12 cellular contexts compared by ENCODE assay signal in the genomic region with DNA sequence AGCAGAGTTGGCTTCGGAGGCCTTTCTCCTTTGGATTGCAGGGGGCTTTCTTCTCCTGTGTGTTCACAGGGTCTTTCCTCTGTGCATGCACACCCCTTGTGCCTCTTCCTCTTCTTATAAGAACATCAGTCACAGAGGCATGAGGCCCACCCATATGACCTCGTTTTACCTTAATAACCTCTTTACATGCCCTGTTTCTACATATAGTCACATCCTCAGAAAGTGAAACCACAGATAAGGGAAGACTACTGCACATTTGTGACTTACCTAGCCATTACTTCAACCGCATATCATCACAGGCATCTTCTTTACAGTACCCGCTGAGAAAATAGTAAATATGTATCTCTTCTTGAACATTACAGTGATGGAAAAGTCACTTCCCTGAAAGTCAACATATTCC.
DNase-seq lines count a peak whose midpoint lies in the region; ATAC-seq and TF ChIP-seq lines count a peak whose summit lies in the region.
"Had no signal": no experiment of that assay in that cellular context is flagged by ENCODE, and none has a peak within 500 bp of the region (broad histone marks: within the 10 kb centered on the region; RNA-seq: fewer than 3 reads in every experiment).

No MANE protein-coding gene starts in this region.

- no peak overlapping the region for H2BK15ac ChIP-seq in IMR-90 (ENCODE audit: low read depth, low read length)

- H3K9me1 ChIP-seq in IMR-90 (ENCODE audit: insufficient read depth, low read length) = no peaks in the 10 kb centered on the region

- H2AFZ ChIP-seq in IMR-90 (replicated peaks; ENCODE audit: low read length, poor library complexity) = peak overlapping the region; percentile 27

- no peaks in the 10 kb centered on the region for H3K27me3 Mint-ChIP-seq in activated CD8-positive, alpha-beta memory T cell treated with anti-CD3 and anti-CD28 coated beads, Interleukin-2, amount 10 ng/mL, durations not matched to agents 7 days and 5 days
- no peaks in the 10 kb centered on the region for H3K27me3 Mint-ChIP-seq in stimulated activated memory B cell treated with anti-CD40 and anti-IgM and Interleukin-4, amounts not matched to agents 10 μg/mL and 1 μg/mL and 100 μg/mL, for 72 hours

- no TSS peak for BruUV-seq in IMR-90 (replicated peaks; lab: Mats Ljungman, UMichigan)

- dilution Hi-C loops in IMR-90 (cut with HindIII; ENCODE audit: low sequenced_read_pairs, unreplicated experiment) = no loop called here

- in situ Hi-C loops in IMR-90 (cut with MboI; ENCODE audit: low sequenced_read_pairs) = no loop called here

- TF ChIP-seq POLR2A in IMR-90 (IDR thresholded peaks at IDR 0.05; ENCODE audit: low read depth, low read length) = no peak

- H3K27ac Mint-ChIP-seq in activated CD8-positive, alpha-beta memory T cell treated with anti-CD3 and anti-CD28 coated beads, Interleukin-2, amount 10 ng/mL, durations not matched to agents 7 days and 5 days = peak overlapping the region; percentile 13
- no peak overlapping the region for H3K27ac Mint-ChIP-seq in stimulated activated effector memory CD8-positive, alpha-beta T cell treated with anti-CD3 and anti-CD28 coated beads, Interleukin-12 subunit alpha, Interleukin-12 subunit beta, amount 100 ng/mL, for 72 hours
- no peak overlapping the region for H3K27ac Mint-ChIP-seq in stimulated activated memory B cell treated with anti-CD40 and anti-IgM and Interleukin-4, amounts not matched to agents 10 μg/mL and 1 μg/mL and 100 μg/mL, for 72 hours

- H2AK5ac ChIP-seq in IMR-90 (ENCODE audit: low read depth, low read length) = no peak overlapping the region

- H3K27ac ChIP-seq in IMR-90 (ENCODE audit: insufficient read depth, low read length) = no peak overlapping the region
- H3K27ac ChIP-seq: skin epidermis had no signal

- POLR2A ChIA-PET in IMR-90 (lab: Charles Lee; ENCODE audit: unreplicated experiment) = no interaction called here

- WGBS in IMR-90 (ENCODE audit: extremely low coverage in 2 of 2, insufficient read length in 1 of 2), 2 experiments = no CpG with 5 or more reads among the region's 4 CpGs

- no peak overlapping the region for H2BK5ac ChIP-seq in IMR-90 (ENCODE audit: low read depth, low read length, poor library complexity, severe bottlenecking)

- H4K5ac ChIP-seq in IMR-90 (ENCODE audit: low read depth, low read length) = no peak overlapping the region

- no peak overlapping the region for H3K4me3 ChIP-seq in IMR-90 (ENCODE audit: insufficient read depth, low read depth, low read length)
- H3K4me3 ChIP-seq: skin epidermis had no signal

- H3K9ac ChIP-seq in IMR-90 (ENCODE audit: low read depth, low read length) = no peak overlapping the region

- H3K27me3 ChIP-seq in IMR-90 (ENCODE audit: control insufficient read depth, insufficient read depth, low read length) = no peaks in the 10 kb centered on the region

- TF ChIP-seq CTCF in IMR-90 (conservative IDR thresholded peaks at IDR 0.05; ENCODE audit: low read depth, low read length) = no peak

- H3K14ac ChIP-seq in IMR-90 (replicated peaks; ENCODE audit: low read depth, low read length) = no peak overlapping the region

- no peak for TF ChIP-seq RAD21 in IMR-90 (IDR thresholded peaks at IDR 0.05; ENCODE audit: low read length)

- no peak for DNase-seq in activated CD8-positive, alpha-beta memory T cell treated with anti-CD3 and anti-CD28 coated beads, Interleukin-2, amount 10 ng/mL, durations not matched to agents 7 days and 5 days
- no peak for DNase-seq in activated CD8-positive, alpha-beta memory T cell treated with anti-CD3 and anti-CD28 coated beads, Interleukin-2, amount 50 U/mL, for 48 hours
- DNase-seq in IMR-90 = no peak
- DNase-seq in stimulated activated effector memory CD8-positive, alpha-beta T cell treated with anti-CD3 and anti-CD28 coated beads, Interleukin-12 subunit alpha, Interleukin-12 subunit beta, amount 100 ng/mL, for 72 hours (ENCODE audit: low spot score in 2 of 2) = no peak
- DNase-seq in DMS79 treated with DMSO at 0.1 percent for 48 hours (lab: John Stamatoyannopoulos, UW) = no peak
- no peak for DNase-seq in NCI-H82 (lab: John Stamatoyannopoulos, UW)
- DNase-seq: NCI-H1417 treated with DMSO at 0.1 percent for 48 hours had no signal

- H4K20me1 ChIP-seq in IMR-90 (ENCODE audit: insufficient read depth, low read length) = no peaks in the 10 kb centered on the region

- H2BK20ac ChIP-seq in IMR-90 (ENCODE audit: low read depth, low read length) = no peak overlapping the region

- no peak overlapping the region for H2BK120ac ChIP-seq in IMR-90 (ENCODE audit: low read depth, low read length)

- H3K9me3 Mint-ChIP-seq in activated CD8-positive, alpha-beta memory T cell treated with anti-CD3 and anti-CD28 coated beads, Interleukin-2, amount 10 ng/mL, durations not matched to agents 7 days and 5 days (ENCODE audit: low read depth) = peaks cover 3% of the 10 kb centered on the region
- H3K9me3 Mint-ChIP-seq in stimulated activated effector memory CD8-positive, alpha-beta T cell treated with anti-CD3 and anti-CD28 coated beads, Interleukin-12 subunit alpha, Interleukin-12 subunit beta, amount 100 ng/mL, for 72 hours = no peaks in the 10 kb centered on the region
- H3K9me3 Mint-ChIP-seq in stimulated activated memory B cell treated with anti-CD40 and anti-IgM and Interleukin-4, amounts not matched to agents 10 μg/mL and 1 μg/mL and 100 μg/mL, for 72 hours = no peaks in the 10 kb centered on the region

- no peak overlapping the region for H3K56ac ChIP-seq in IMR-90 (ENCODE audit: extremely low read depth, insufficient read depth, low read length)

- no peak overlapping the region for H3K4me3 Mint-ChIP-seq in activated CD8-positive, alpha-beta memory T cell treated with anti-CD3 and anti-CD28 coated beads, Interleukin-2, amount 10 ng/mL, durations not matched to agents 7 days and 5 days
- no peak overlapping the region for H3K4me3 Mint-ChIP-seq in stimulated activated effector memory CD8-positive, alpha-beta T cell treated with anti-CD3 and anti-CD28 coated beads, Interleukin-12 subunit alpha, Interleukin-12 subunit beta, amount 100 ng/mL, for 72 hours
- H3K4me3 Mint-ChIP-seq in stimulated activated memory B cell treated with anti-CD40 and anti-IgM and Interleukin-4, amounts not matched to agents 10 μg/mL and 1 μg/mL and 100 μg/mL, for 72 hours = no peak overlapping the region
- H3K4me3 Mint-ChIP-seq: neural crest cell had no signal

- H3K36me3 ChIP-seq in IMR-90 (ENCODE audit: control insufficient read depth, insufficient read depth, low read length) = no peaks in the 10 kb centered on the region

- no peaks in the 10 kb centered on the region for H3K9me3 ChIP-seq in IMR-90 (ENCODE audit: control insufficient read depth, insufficient read depth, low read length)

- intact Hi-C loops in IMR-90 (cut with micrococcal nuclease) = no loop called here

- H4K8ac ChIP-seq in IMR-90 (ENCODE audit: low read depth in 2 of 2, low read length in 2 of 2) = no peak overlapping the region

- H3K18ac ChIP-seq in IMR-90 (ENCODE audit: low read depth, low read length) = no peak overlapping the region

- no peak overlapping the region for H3K23ac ChIP-seq in IMR-90 (ENCODE audit: low read depth, low read length)

- H2AK9ac ChIP-seq in IMR-90 (replicated peaks; ENCODE audit: low read depth, low read length, poor library complexity) = no peak overlapping the region

- no peak overlapping the region for H3K4me2 ChIP-seq in IMR-90 (ENCODE audit: low read depth, low read length)

- H3K36me3 Mint-ChIP-seq in activated CD8-positive, alpha-beta memory T cell treated with anti-CD3 and anti-CD28 coated beads, Interleukin-2, amount 10 ng/mL, durations not matched to agents 7 days and 5 days = no peaks in the 10 kb centered on the region
- H3K36me3 Mint-ChIP-seq in stimulated activated effector memory CD8-positive, alpha-beta T cell treated with anti-CD3 and anti-CD28 coated beads, Interleukin-12 subunit alpha, Interleukin-12 subunit beta, amount 100 ng/mL, for 72 hours = no peaks in the 10 kb centered on the region
- no peaks in the 10 kb centered on the region for H3K36me3 Mint-ChIP-seq in stimulated activated memory B cell treated with anti-CD40 and anti-IgM and Interleukin-4, amounts not matched to agents 10 μg/mL and 1 μg/mL and 100 μg/mL, for 72 hours

- CTCF ChIA-PET in activated CD8-positive, alpha-beta memory T cell treated with anti-CD3 and anti-CD28 coated beads, Interleukin-2, amount 10 ng/mL, durations not matched to agents 7 days and 5 days (lab: Charles Lee) = no interaction called here
- CTCF ChIA-PET in IMR-90 (lab: Yijun Ruan, JAX) = no interaction called here

- no peak overlapping the region for H3K4ac ChIP-seq in IMR-90 (ENCODE audit: low read depth, low read length)

- ATAC-seq in activated CD8-positive, alpha-beta memory T cell treated with anti-CD3 and anti-CD28 coated beads, Interleukin-2, amount 10 ng/mL, durations not matched to agents 7 days and 5 days = peak; percentile 61
- ATAC-seq in GM21786 (IDR thresholded peaks at IDR 0.05; ENCODE audit: unreplicated experiment) (peak; percentile 72), IMR-90 (ENCODE audit: low read depth) (no peak)
- ATAC-seq in stimulated activated effector memory CD8-positive, alpha-beta T cell treated with anti-CD3 and anti-CD28 coated beads, Interleukin-12 subunit alpha, Interleukin-12 subunit beta, amount 100 ng/mL, for 72 hours = peak; percentile 84
- ATAC-seq in stimulated activated memory B cell treated with anti-CD40 and anti-IgM and Interleukin-4, amounts not matched to agents 10 μg/mL and 1 μg/mL and 100 μg/mL, for 72 hours = no peak
- ATAC-seq: left lobe of liver had no signal

- peaks cover 8% of the 10 kb centered on the region for H3K4me1 Mint-ChIP-seq in activated CD8-positive, alpha-beta memory T cell treated with anti-CD3 and anti-CD28 coated beads, Interleukin-2, amount 10 ng/mL, durations not matched to agents 7 days and 5 days
- H3K4me1 Mint-ChIP-seq in stimulated activated effector memory CD8-positive, alpha-beta T cell treated with anti-CD3 and anti-CD28 coated beads, Interleukin-12 subunit alpha, Interleukin-12 subunit beta, amount 100 ng/mL, for 72 hours = no peaks in the 10 kb centered on the region
- peaks cover 8% of the 10 kb centered on the region for H3K4me1 Mint-ChIP-seq in stimulated activated memory B cell treated with anti-CD40 and anti-IgM and Interleukin-4, amounts not matched to agents 10 μg/mL and 1 μg/mL and 100 μg/mL, for 72 hours
- H3K4me1 Mint-ChIP-seq: neural crest cell had no signal

- H4K91ac ChIP-seq in IMR-90 (ENCODE audit: insufficient read depth, low read depth, low read length) = no peak overlapping the region

- no peaks in the 10 kb centered on the region for H3K79me1 ChIP-seq in IMR-90 (ENCODE audit: low read depth in 1 of 2, low read length in 2 of 2)

- H3K4me1 ChIP-seq in IMR-90 (ENCODE audit: control insufficient read depth, insufficient read depth, low read length) = no peaks in the 10 kb centered on the region; the same call in 1 of the 2 replicates

TF ChIP-seq in IMR-90, 13 proteins besides CTCF, POLR2A, EP300 and RAD21 (continues in another document):
- TF ChIP-seq MAZ (IDR thresholded peaks at IDR 0.05; ENCODE audit: borderline replicate concordance, low read depth, low read length) = no peak
- TF ChIP-seq FOS (IDR thresholded peaks at IDR 0.05; ENCODE audit: low read depth, low read length) = no peak
- TF ChIP-seq CEBPB (IDR thresholded peaks at IDR 0.05; ENCODE audit: low read depth, low read length) = no peak
- no peak for TF ChIP-seq RFX5 (IDR thresholded peaks at IDR 0.05; ENCODE audit: low read depth, low read length)
- no peak for TF ChIP-seq RCOR1 (IDR thresholded peaks at IDR 0.05; ENCODE audit: insufficient replicate concordance, low read length)

Comparison
In these comparisons a context has a peak if more than half of its experiments do, and no peak if none do; other contexts are left out.
1. ATAC-seq: peak in activated CD8-positive, alpha-beta memory T cell treated with anti-CD3 and anti-CD28 coated beads, Interleukin-2, amount 10 ng/mL, durations not matched to agents 7 days and 5 days (single experiment), GM21786 (single experiment) and stimulated activated effector memory CD8-positive, alpha-beta T cell treated with anti-CD3 and anti-CD28 coated beads, Interleukin-12 subunit alpha, Interleukin-12 subunit beta, amount 100 ng/mL, for 72 hours (single experiment); none in IMR-90 (single experiment) and stimulated activated memory B cell treated with anti-CD40 and anti-IgM and Interleukin-4, amounts not matched to agents 10 μg/mL and 1 μg/mL and 100 μg/mL, for 72 hours (single experiment).